In the genomic region with DNA sequence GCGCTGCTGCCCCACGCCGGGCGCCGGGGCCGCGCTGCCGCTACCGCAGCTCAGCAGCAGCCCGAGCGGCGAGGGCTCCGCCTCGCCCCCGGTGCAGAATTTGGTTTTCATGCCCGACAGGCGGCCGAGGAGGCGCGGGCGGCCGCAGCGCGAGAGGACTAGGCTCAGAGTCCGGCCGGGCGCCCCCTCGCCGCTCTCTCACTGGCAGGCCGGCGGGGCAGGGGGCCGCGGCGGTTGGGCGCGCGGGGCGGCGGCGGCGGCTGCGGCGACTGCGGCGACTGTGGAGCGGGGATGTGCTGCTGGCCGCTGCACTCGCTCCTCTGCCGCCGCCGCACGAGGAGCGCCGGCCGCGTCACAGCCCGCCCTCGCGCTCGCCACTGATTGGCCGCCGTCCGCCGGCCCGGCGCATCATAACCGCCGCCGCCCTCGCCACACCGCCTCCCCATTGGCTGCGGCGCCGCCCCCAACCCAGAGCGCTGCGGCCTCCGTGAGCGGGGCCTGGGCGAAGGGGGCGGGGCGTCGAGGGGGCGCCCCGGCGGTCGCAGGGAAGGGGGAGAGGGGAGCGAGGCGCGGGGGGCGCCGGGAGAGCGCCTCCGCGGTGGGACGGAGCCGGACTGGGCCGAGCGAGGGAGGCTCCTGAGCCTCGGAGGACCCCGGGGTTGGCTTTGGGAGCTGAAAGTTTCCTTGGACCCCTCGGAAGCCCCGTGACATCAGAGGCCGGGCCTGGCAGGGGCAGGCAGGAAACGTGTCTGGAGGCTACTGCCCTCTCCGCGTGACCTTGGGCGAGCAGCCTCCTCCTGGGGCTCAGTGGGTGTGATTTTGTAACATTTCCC, we compare ENCODE assay signal across 8 cellular contexts. TPM values are rescaled to one million over a fixed set of nuclear protein-coding genes. Genes with fewer than 3 reads are reported as not detected.
DNase-seq lines count a peak whose midpoint lies in the region; ATAC-seq and TF ChIP-seq lines count a peak whose summit lies in the region.

A gene (minus strand): TSS at position 322 of the 833 bp plus-strand sequence. CDS start 211 bp downstream, at position 111.

- no peaks in the 10 kb centered on the region for H3K27me3 ChIP-seq in OCI-LY3 (ENCODE audit: low read depth, low read length)

- H3K27me3 Mint-ChIP-seq in endothelial cell (ENCODE audit: unreplicated experiment): peaks cover 13% of the 10 kb centered on the region

- H3K27ac ChIP-seq in OCI-LY3 (ENCODE audit: low read length): peak within 1 kb of the TSS; percentile 77

- H3K79me2 ChIP-seq in OCI-LY3 (ENCODE audit: low read length): peaks cover 55% of the 10 kb centered on the region

- peaks cover 23% of the 10 kb centered on the region for H3K36me3 Mint-ChIP-seq in endothelial cell (ENCODE audit: low read depth, unreplicated experiment)

- peak within 1 kb of the TSS; percentile 86 for H3K4me3 ChIP-seq in OCI-LY3 (ENCODE audit: low read length)

- ATAC-seq in GM21390 (IDR thresholded peaks at IDR 0.05; ENCODE audit: unreplicated experiment): peak; percentile 80

- peak within 1 kb of the TSS; percentile 88 for H3K9ac ChIP-seq in OCI-LY3 (ENCODE audit: low read length)

- H2AFZ ChIP-seq in OCI-LY3 (ENCODE audit: low read depth, low read length): peak within 1 kb of the TSS; percentile 80

- peak within 1 kb of the TSS; percentile 98 for H3K27ac Mint-ChIP-seq in endothelial cell (ENCODE audit: unreplicated experiment)

- no peak for TF ChIP-seq CTCF in OCI-LY3 (IDR thresholded peaks at IDR 0.05; ENCODE audit: low read depth, low read length)
- TF ChIP-seq CTCF in endothelial cell (IDR thresholded peaks at IDR 0.05; ENCODE audit: unreplicated experiment): no peak

- peaks cover 22% of the 10 kb centered on the region for H3K4me1 ChIP-seq in OCI-LY3 (ENCODE audit: low read length)

- peak within 1 kb of the TSS; percentile 97 for H3K4me2 ChIP-seq in OCI-LY3 (ENCODE audit: low read length)

- H4K20me1 ChIP-seq in OCI-LY3 (ENCODE audit: insufficient read depth, low read length): peaks cover 21% of the 10 kb centered on the region

- no peaks in the 10 kb centered on the region for H3K9me3 Mint-ChIP-seq in endothelial cell (ENCODE audit: unreplicated experiment)

- H3K9me3 ChIP-seq in OCI-LY3 (ENCODE audit: insufficient read depth, low read length): no peaks in the 10 kb centered on the region

- H3K4me3 Mint-ChIP-seq in endothelial cell (ENCODE audit: unreplicated experiment): peak within 1 kb of the TSS; percentile 96

- DNase-seq in D341Med (ENCODE audit: low spot score) (peak; percentile 98), HUDEP-2 (lab: John Stamatoyannopoulos, UW; ENCODE audit: unreplicated experiment in 76 of 76) (peak in 74 of 76 experiments; percentile 20 to 91 (median 79)), endothelial cell (ENCODE audit: low spot score) (peak; percentile 97), midbrain (lab: John Stamatoyannopoulos, UW) (peak; percentile 96)
- peak; percentile 94 for DNase-seq in activated CD8-positive, alpha-beta memory T cell treated with anti-CD3 and anti-CD28 coated beads, Interleukin-2, amount 50 U/mL, for 48 hours
- peak; percentile 87 to 88 for DNase-seq in stimulated activated CD8-positive, alpha-beta memory T cell treated with anti-CD3 and anti-CD28 coated beads, Interleukin-15, amount 100 ng/mL, for 48 hours (ENCODE audit: low read depth in 2 of 2)

- H3K36me3 ChIP-seq in OCI-LY3 (replicated peaks; ENCODE audit: low read depth, low read length): peaks cover 12% of the 10 kb centered on the region

- H3K4me1 Mint-ChIP-seq in endothelial cell (ENCODE audit: unreplicated experiment): peaks cover 51% of the 10 kb centered on the region

RNA-seq across cellular contexts. Expression of the gene that starts here (rescaled TPM):
- total RNA-seq in endothelial cell (ENCODE audit: unreplicated experiment): 173 TPM

Comparison
In these comparisons a context has a peak if more than half of its experiments do, and no peak if none do; other contexts are left out.
1. Peak in every context shown above with its lines: DNase-seq, ATAC-seq, H3K4me3 ChIP-seq and H3K27ac ChIP-seq.